ENCODE assay signal across 20 cellular contexts in genomic region chr1:34840426-34840825, GRCh38. TPM values are rescaled to one million over a fixed set of nuclear protein-coding genes. Genes with fewer than 3 reads are reported as not detected.
"Had no signal": no experiment of that assay in that cellular context is flagged by ENCODE, and none has a peak within 500 bp of the region (broad histone marks: within the 10 kb centered on the region; RNA-seq: fewer than 3 reads in every experiment).

No MANE protein-coding gene starts in this region.

- H3K27me3 Mint-ChIP-seq: dendritic cell treated with granulocyte-macrophage colony-stimulating factor and Interleukin-4, amounts not matched to agents 40 ng/mL and 50 ng/mL, for 4 days; stimulated activated naive B cell treated with anti-CD40 and anti-IgM and Interleukin-4, amounts not matched to agents 10 μg/mL and 1 μg/mL and 100 μg/mL, for 72 hours; stimulated activated naive CD8-positive, alpha-beta T cell treated with anti-CD3 and anti-CD28 coated beads, Interleukin-15, amount 100 ng/mL, for 72 hours had no signal

- H3K4me1 Mint-ChIP-seq: nephron had no signal

- H3K27ac ChIP-seq: parathyroid adenoma, psoas muscle, sigmoid colon, skin epidermis had no signal

- H2AFZ ChIP-seq: parathyroid adenoma had no signal

- H3K9me3 Mint-ChIP-seq: dendritic cell treated with granulocyte-macrophage colony-stimulating factor and Interleukin-4, amounts not matched to agents 40 ng/mL and 50 ng/mL, for 4 days; nephron; stimulated activated naive B cell treated with anti-CD40 and anti-IgM and Interleukin-4, amounts not matched to agents 10 μg/mL and 1 μg/mL and 100 μg/mL, for 72 hours; stimulated activated naive CD8-positive, alpha-beta T cell treated with anti-CD3 and anti-CD28 coated beads, Interleukin-15, amount 100 ng/mL, for 72 hours had no signal

- H3K4me1 ChIP-seq: parathyroid adenoma, sigmoid colon had no signal

- ATAC-seq: gastrocnemius medialis; left ventricle myocardium superior; psoas muscle; stimulated activated naive B cell treated with anti-CD40 and anti-IgM and Interleukin-4, amounts not matched to agents 10 μg/mL and 1 μg/mL and 100 μg/mL, for 72 hours; stimulated activated naive CD8-positive, alpha-beta T cell treated with anti-CD3 and anti-CD28 coated beads, Interleukin-15, amount 100 ng/mL, for 72 hours had no signal

- H3K79me2 ChIP-seq: parathyroid adenoma had no signal

- H3K36me3 ChIP-seq: gastrocnemius medialis, sigmoid colon had no signal

- H3K9me3 ChIP-seq: gastrocnemius medialis, psoas muscle, sigmoid colon had no signal

- DNase-seq: gastrocnemius medialis; immature natural killer cell; left ventricle myocardium superior; mesenchymal stem cell; midbrain; psoas muscle; retina; sigmoid colon; stimulated activated CD4-positive, alpha-beta T cell treated with anti-CD3 and anti-CD28 coated beads, Interleukin-2, amount 100 ng/mL, for 24 hours; stimulated activated CD4-positive, alpha-beta T cell treated with anti-CD3 and anti-CD28 coated beads, Interleukin-4, amount 100 ng/mL, for 4 hours; stimulated activated naive B cell treated with anti-CD40 and anti-IgM and Interleukin-4, amounts not matched to agents 10 μg/mL and 1 μg/mL and 100 μg/mL, for 72 hours; stimulated activated naive CD8-positive, alpha-beta T cell treated with anti-CD3 and anti-CD28 coated beads, Interleukin-15, amount 100 ng/mL, for 72 hours; trophoblast cell had no signal

- H3K4me3 ChIP-seq: gastrocnemius medialis, lung, psoas muscle, sigmoid colon, skin epidermis had no signal

- H3K27ac Mint-ChIP-seq: dendritic cell treated with granulocyte-macrophage colony-stimulating factor and Interleukin-4, amounts not matched to agents 40 ng/mL and 50 ng/mL, for 4 days; immature natural killer cell; nephron; stimulated activated naive B cell treated with anti-CD40 and anti-IgM and Interleukin-4, amounts not matched to agents 10 μg/mL and 1 μg/mL and 100 μg/mL, for 72 hours had no signal

- H3K4me3 Mint-ChIP-seq: dendritic cell treated with granulocyte-macrophage colony-stimulating factor and Interleukin-4, amounts not matched to agents 40 ng/mL and 50 ng/mL, for 4 days; immature natural killer cell; nephron; stimulated activated naive B cell treated with anti-CD40 and anti-IgM and Interleukin-4, amounts not matched to agents 10 μg/mL and 1 μg/mL and 100 μg/mL, for 72 hours; stimulated activated naive CD8-positive, alpha-beta T cell treated with anti-CD3 and anti-CD28 coated beads, Interleukin-15, amount 100 ng/mL, for 72 hours had no signal

- H3K27me3 ChIP-seq: gastrocnemius medialis, sigmoid colon had no signal

- H3K36me3 Mint-ChIP-seq: immature natural killer cell had no signal

- H3K9ac ChIP-seq: parathyroid adenoma had no signal

RNA-seq across cellular contexts. Expression of gene GJA4, which starts 47.6 kb away (rescaled TPM):
- total RNA-seq: fibroblast of lung had no signal

RNA-seq across cellular contexts. Expression of gene GJB3, which starts 59.4 kb away (rescaled TPM):
- total RNA-seq: fibroblast of lung, gastrocnemius medialis, left ventricle myocardium superior, omental fat pad, psoas muscle, sigmoid colon had no signal
